Comparison of ENCODE assay signal across 11 cellular contexts in the genomic region with DNA sequence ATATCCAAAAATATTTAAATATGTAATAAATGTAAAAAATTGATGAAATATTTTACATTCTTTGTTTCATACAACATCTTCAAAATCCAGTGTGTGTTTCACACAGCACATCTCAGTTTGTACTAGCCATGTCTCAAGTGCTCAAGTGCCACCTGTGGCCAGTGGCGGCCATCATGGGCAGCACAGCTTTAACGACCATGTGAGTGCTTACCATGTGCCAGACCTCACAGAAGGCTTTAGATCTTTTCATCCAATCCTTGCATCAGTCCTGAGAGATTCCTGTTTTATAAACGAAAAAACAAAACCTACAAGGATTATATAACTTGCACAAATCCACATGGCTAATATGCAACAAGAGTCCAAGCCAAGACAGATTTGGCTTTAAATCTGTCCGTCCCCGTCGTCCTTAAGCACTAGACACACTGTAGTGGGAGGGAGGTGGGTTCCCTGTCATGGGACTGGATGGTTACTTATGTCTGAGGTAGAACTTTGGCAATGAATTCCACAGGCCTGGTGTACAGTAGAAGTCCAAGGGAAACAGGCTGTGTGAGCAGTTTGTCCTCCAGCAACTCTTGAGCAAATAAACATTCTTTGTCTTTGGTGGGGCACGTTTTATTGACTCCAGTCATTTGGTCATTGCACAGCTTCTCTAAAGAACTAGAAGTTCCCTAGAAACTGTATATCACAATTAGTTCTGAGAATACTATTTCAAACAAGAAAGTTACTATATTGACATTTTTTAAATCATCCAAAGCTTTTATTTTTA. TPM values are rescaled to one million over a fixed set of nuclear protein-coding genes. Genes with fewer than 3 reads are reported as not detected.
DNase-seq lines count a peak whose midpoint lies in the region; ATAC-seq and TF ChIP-seq lines count a peak whose summit lies in the region.
"Had no signal": no experiment of that assay in that cellular context is flagged by ENCODE, and none has a peak within 500 bp of the region (broad histone marks: within the 10 kb centered on the region; RNA-seq: fewer than 3 reads in every experiment).

No MANE protein-coding gene starts in this region.

- H3K27ac ChIP-seq in thoracic aorta = peak overlapping the region; percentile 31 to 41

- no peak for ATAC-seq in activated CD8-positive, alpha-beta T cell treated with anti-CD3 and anti-CD28 coated beads for 36 hours
- no peak for ATAC-seq in activated CD8-positive, alpha-beta T cell treated with anti-CD3 and anti-CD28 coated beads, Interleukin-2, amount 10 ng/mL, durations not matched to agents 7 days and 5 days
- ATAC-seq in left colon (peak; percentile 97), thoracic aorta (ENCODE audit: insufficient number of reproducible peaks, low FRiP score, low read depth) (no peak), GM21367 (IDR thresholded peaks at IDR 0.05; ENCODE audit: unreplicated experiment) (no peak)

- no peaks in the 10 kb centered on the region for H3K9me3 ChIP-seq in thoracic aorta
- H3K9me3 ChIP-seq: adrenal gland had no signal

- H3K4me1 ChIP-seq in thoracic aorta (ENCODE audit: control insufficient read depth in 1 of 2, low read depth in 2 of 2) = peaks cover 10 to 34% of the 10 kb centered on the region in 2 donors

- H3K36me3 Mint-ChIP-seq in activated CD8-positive, alpha-beta T cell treated with anti-CD3 and anti-CD28 coated beads for 36 hours (ENCODE audit: low read depth) = peaks cover 22% of the 10 kb centered on the region
- peaks cover 52% of the 10 kb centered on the region for H3K36me3 Mint-ChIP-seq in activated CD8-positive, alpha-beta T cell treated with anti-CD3 and anti-CD28 coated beads, Interleukin-2, amount 10 ng/mL, durations not matched to agents 7 days and 5 days (ENCODE audit: low read depth)
- no peaks in the 10 kb centered on the region for H3K36me3 Mint-ChIP-seq in MCF 10A (ENCODE audit: insufficient read depth, unreplicated experiment)

- H3K27me3 ChIP-seq in thoracic aorta (replicated peaks; ENCODE audit: insufficient read depth) = no peaks in the 10 kb centered on the region
- H3K27me3 ChIP-seq: adrenal gland had no signal

- POLR2A ChIA-PET in activated CD8-positive, alpha-beta T cell treated with anti-CD3 and anti-CD28 coated beads for 36 hours (lab: Charles Lee) = interaction anchor here (0.8 kb wide), 1 partner anchor 133 kb away, joined by 3 read pairs; no protein-coding TSS in a partner anchor
- POLR2A ChIA-PET in activated CD8-positive, alpha-beta T cell treated with anti-CD3 and anti-CD28 coated beads, Interleukin-2, amount 10 ng/mL, durations not matched to agents 7 days and 5 days (lab: Charles Lee) = no interaction called here
- POLR2A ChIA-PET in MCF 10A (lab: Yijun Ruan, JAX) = interaction anchor here (1.4 to 3.1 kb wide), 3 partner anchors 10 to 14 kb away, joined by 4 to 11 read pairs (median 7); no protein-coding TSS in a partner anchor

- no peaks in the 10 kb centered on the region for H3K9me3 Mint-ChIP-seq in activated CD8-positive, alpha-beta T cell treated with anti-CD3 and anti-CD28 coated beads for 36 hours
- H3K9me3 Mint-ChIP-seq in activated CD8-positive, alpha-beta T cell treated with anti-CD3 and anti-CD28 coated beads, Interleukin-2, amount 10 ng/mL, durations not matched to agents 7 days and 5 days (ENCODE audit: insufficient read depth) = no peaks in the 10 kb centered on the region
- no peaks in the 10 kb centered on the region for H3K9me3 Mint-ChIP-seq in MCF 10A (ENCODE audit: unreplicated experiment)

- H3K4me1 Mint-ChIP-seq in activated CD8-positive, alpha-beta T cell treated with anti-CD3 and anti-CD28 coated beads for 36 hours (ENCODE audit: low read depth) = peaks cover 16% of the 10 kb centered on the region
- peaks cover 4% of the 10 kb centered on the region for H3K4me1 Mint-ChIP-seq in activated CD8-positive, alpha-beta T cell treated with anti-CD3 and anti-CD28 coated beads, Interleukin-2, amount 10 ng/mL, durations not matched to agents 7 days and 5 days (ENCODE audit: low read depth)
- H3K4me1 Mint-ChIP-seq in MCF 10A (ENCODE audit: insufficient read depth, unreplicated experiment) = peaks cover 25% of the 10 kb centered on the region

- no peak overlapping the region for H3K4me3 Mint-ChIP-seq in activated CD8-positive, alpha-beta T cell treated with anti-CD3 and anti-CD28 coated beads for 36 hours
- H3K4me3 Mint-ChIP-seq in activated CD8-positive, alpha-beta T cell treated with anti-CD3 and anti-CD28 coated beads, Interleukin-2, amount 10 ng/mL, durations not matched to agents 7 days and 5 days = no peak overlapping the region
- no peak overlapping the region for H3K4me3 Mint-ChIP-seq in MCF 10A (ENCODE audit: unreplicated experiment)

- intact Hi-C loops in activated CD8-positive, alpha-beta T cell treated with anti-CD3 and anti-CD28 coated beads for 36 hours (cut with micrococcal nuclease) = no loop called here
- intact Hi-C loops in MCF 10A (cut with micrococcal nuclease) (no loop called here), left colon (cut with DNase I, micrococcal nuclease) (no loop called here)

- no peak for TF ChIP-seq CTCF in activated CD8-positive, alpha-beta T cell treated with anti-CD3 and anti-CD28 coated beads for 36 hours (IDR thresholded peaks at IDR 0.05)
- no peak for TF ChIP-seq CTCF in MCF 10A (IDR thresholded peaks at IDR 0.05; ENCODE audit: unreplicated experiment)
- no peak for TF ChIP-seq CTCF in thoracic aorta (IDR thresholded peaks at IDR 0.05)

- no peak overlapping the region for H3K4me3 ChIP-seq in thoracic aorta
- H3K4me3 ChIP-seq: adrenal gland had no signal

- no peaks in the 10 kb centered on the region for H3K27me3 Mint-ChIP-seq in activated CD8-positive, alpha-beta T cell treated with anti-CD3 and anti-CD28 coated beads for 36 hours
- H3K27me3 Mint-ChIP-seq in activated CD8-positive, alpha-beta T cell treated with anti-CD3 and anti-CD28 coated beads, Interleukin-2, amount 10 ng/mL, durations not matched to agents 7 days and 5 days (ENCODE audit: low read depth) = no peaks in the 10 kb centered on the region
- no peaks in the 10 kb centered on the region for H3K27me3 Mint-ChIP-seq in MCF 10A (ENCODE audit: insufficient read depth, unreplicated experiment)

- CTCF ChIA-PET in activated CD8-positive, alpha-beta T cell treated with anti-CD3 and anti-CD28 coated beads for 36 hours (lab: Charles Lee) = interaction anchor here (5.0 kb wide), 1 partner anchor 83 kb away, joined by 36 read pairs; no protein-coding TSS in a partner anchor
- CTCF ChIA-PET in activated CD8-positive, alpha-beta T cell treated with anti-CD3 and anti-CD28 coated beads, Interleukin-2, amount 10 ng/mL, durations not matched to agents 7 days and 5 days (lab: Charles Lee) = interaction anchor here (2.6 kb wide), 1 partner anchor 84 kb away, joined by 12 read pairs; no protein-coding TSS in a partner anchor
- CTCF ChIA-PET in MCF 10A (lab: Yijun Ruan, JAX) = interaction anchor here (0.6 kb wide), 1 partner anchor 298 kb away, joined by 3 read pairs; no protein-coding TSS in a partner anchor

- H3K36me3 ChIP-seq in thoracic aorta = no peaks in the 10 kb centered on the region
- H3K36me3 ChIP-seq: adrenal gland had no signal

- no peak for DNase-seq in activated CD8-positive, alpha-beta T cell treated with anti-CD3 and anti-CD28 coated beads for 36 hours
- DNase-seq in activated CD8-positive, alpha-beta T cell treated with anti-CD3 and anti-CD28 coated beads, Interleukin-2, amount 10 ng/mL, durations not matched to agents 7 days and 5 days = no peak
- DNase-seq in MCF 10A (ENCODE audit: unreplicated experiment) = no peak
- DNase-seq in left colon = peak; percentile 16 to 36
- DNase-seq in thoracic aorta (ENCODE audit: low spot score) = no peak
- DNase-seq in OCI-M1 (lab: John Stamatoyannopoulos, UW) = no peak
- DNase-seq in middle frontal gyrus (ENCODE audit: extremely low spot score, low spot score) = no peak
- DNase-seq: hippocampal formation, nucleus accumbens had no signal

- H3K27ac Mint-ChIP-seq in activated CD8-positive, alpha-beta T cell treated with anti-CD3 and anti-CD28 coated beads for 36 hours = peak overlapping the region; percentile 76
- no peak overlapping the region for H3K27ac Mint-ChIP-seq in activated CD8-positive, alpha-beta T cell treated with anti-CD3 and anti-CD28 coated beads, Interleukin-2, amount 10 ng/mL, durations not matched to agents 7 days and 5 days
- peak overlapping the region; percentile 81 for H3K27ac Mint-ChIP-seq in MCF 10A (ENCODE audit: low read depth, unreplicated experiment)

- no TSS peak for BruUV-seq in MCF 10A (replicated peaks; lab: Mats Ljungman, UMichigan)

RNA-seq across cellular contexts. Expression of a gene that starts 25.0 kb away (rescaled TPM):
- 1 to 10 TPM; 2.5 to 3.5 TPM for total RNA-seq in activated CD8-positive, alpha-beta T cell treated with anti-CD3 and anti-CD28 coated beads for 36 hours
- total RNA-seq in activated CD8-positive, alpha-beta T cell treated with anti-CD3 and anti-CD28 coated beads, Interleukin-2, amount 10 ng/mL, durations not matched to agents 7 days and 5 days = 1 to 10 TPM; 7.5 to 7.9 TPM
- total RNA-seq in MCF 10A (2022) = 17.3 and 17.6 TPM in 2 replicates
- 1 to 10 TPM; 5.3 to 5.5 TPM for total RNA-seq in left colon
- 100 to 1,000 TPM in 1 of 2 donors, 10 to 100 TPM in 1; 96.4 to 240 TPM for total RNA-seq in thoracic aorta

Comparison
In these comparisons a context has a peak if more than half of its experiments do, and no peak if none do; other contexts are left out.
1. DNase-seq: peak in left colon (2 of 2); none in activated CD8-positive, alpha-beta T cell treated with anti-CD3 and anti-CD28 coated beads for 36 hours (single experiment), activated CD8-positive, alpha-beta T cell treated with anti-CD3 and anti-CD28 coated beads, Interleukin-2, amount 10 ng/mL, durations not matched to agents 7 days and 5 days (single experiment), MCF 10A (single experiment), thoracic aorta (single experiment), OCI-M1 (single experiment) and middle frontal gyrus (single experiment).